In genomic region chr1:228308085-228308601, GRCh38 we compare ENCODE assay signal across 20 cellular contexts.
"Had no signal": no experiment of that assay in that cellular context is flagged by ENCODE, and none has a peak within 500 bp of the region (broad histone marks: within the 10 kb centered on the region; RNA-seq: fewer than 3 reads in every experiment).

No MANE protein-coding gene starts in this region.

- H3K27me3 ChIP-seq: body of pancreas, testis had no signal

- H3K4me3 ChIP-seq: body of pancreas, prostate gland, skin epidermis, testis had no signal

- H3K9me3 ChIP-seq: prostate gland, testis had no signal

- ATAC-seq: body of pancreas had no signal

- DNase-seq: activated CD4-positive, alpha-beta memory T cell treated with anti-CD3 and anti-CD28 coated beads, Interleukin-2, amount 10 ng/mL, durations not matched to agents 7 days and 5 days; activated CD4-positive, alpha-beta T cell treated with anti-CD3 and anti-CD28 coated beads for 4 hours; activated gamma-delta T cell; amygdala; caudate nucleus; endodermal cell; foreskin fibroblast; hippocampal formation; kidney; nucleus accumbens; stimulated activated CD4-positive, alpha-beta T cell treated with anti-CD3 and anti-CD28 coated beads, Interleukin-15, amount 100 ng/mL, for 24 hours; stimulated activated CD4-positive, alpha-beta T cell treated with anti-CD3 and anti-CD28 coated beads, Interleukin-2, amount 100 ng/mL, for 48 hours; SW 1271; T-helper 2 cell; testis; WERI-Rb-1 had no signal

- H3K4me1 ChIP-seq: body of pancreas, prostate gland, testis had no signal

- H3K27ac ChIP-seq: body of pancreas, epithelial cell of prostate, prostate gland, skin epidermis, testis, WERI-Rb-1 had no signal

- H3K36me3 ChIP-seq: prostate gland, WERI-Rb-1 had no signal
